Comparison of ENCODE assay signal across 8 cellular contexts in genomic region chr3:168249539-168250414, GRCh38.
DNase-seq lines count a peak whose midpoint lies in the region; ATAC-seq, FAIRE-seq and TF ChIP-seq lines count a peak whose summit lies in the region.

No MANE protein-coding gene starts in this region.

- POLR2A ChIA-PET in H1 (lab: Charles Lee; ENCODE audit: partially characterized antibody), result interaction anchor here (0.5 to 2.3 kb wide), 6 partner anchors 10 to 447 kb away, joined by 3 to 10 read pairs (median 4); no protein-coding TSS in a partner anchor

- peak overlapping the region; percentile 95 for H3K4me2 ChIP-seq in H1 (ENCODE audit: insufficient read depth in 1 of 2, low read depth in 2 of 2, low read length in 2 of 2)

- H3K9me3 ChIP-seq in H1 (ENCODE audit: insufficient read depth in 2 of 2, low read depth in 1 of 2, low read length in 1 of 2) (peaks cover 2% of the 10 kb centered on the region in 2 experiments; a peak in 1 of 4 replicates), lung (ENCODE audit: control insufficient read depth in 2 of 2, insufficient read depth in 1 of 2, low read length in 1 of 2) (peaks cover 0 to 2% of the 10 kb centered on the region in 2 donors)

- H3K9ac ChIP-seq in H1 (replicated peaks in 1 of 4; ENCODE audit: extremely low read depth in 1 of 4, low read depth in 3 of 4, low read length in 3 of 4), result peak overlapping the region; percentile 51 to 78 (median 68); a peak in 6 of 7 replicates

- peaks cover 19% of the 10 kb centered on the region; the same call in 1 of the 2 replicates for H3K23me2 ChIP-seq in H1 (ENCODE audit: low read depth, low read length)

- ATAC-seq in HG02610 (IDR thresholded peaks at IDR 0.05; ENCODE audit: unreplicated experiment) (peak; percentile 72), lung (ENCODE audit: insufficient read depth, low FRiP score) (peak; percentile 90)

- CTCF ChIA-PET in H1 (lab: Charles Lee; ENCODE audit: partially characterized antibody), result interaction anchor here (0.8 to 2.0 kb wide), 14 partner anchors 8 to 597 kb away, joined by 3 to 7 read pairs (median 4); no protein-coding TSS in a partner anchor

- TF ChIP-seq RAD21 in H1 (IDR thresholded peaks at IDR 0.05 in 1 of 2, conservative IDR thresholded peaks at IDR 0.05 in 1 of 2; ENCODE audit: low read depth in 2 of 2, low read length in 2 of 2), result peak; percentile 57 to 63

- peak overlapping the region; percentile 47 to 84 (median 79) for H3K4me3 ChIP-seq in H1 (ENCODE audit: extremely low read depth in 1 of 4, insufficient read depth in 2 of 4, low read depth in 3 of 4, low read length in 4 of 4)
- H3K4me3 ChIP-seq in lung, result peak overlapping the region; percentile 56

- H3K14ac ChIP-seq in H1 (ENCODE audit: insufficient read length), result no peak overlapping the region

- no peaks in the 10 kb centered on the region for H3K79me1 ChIP-seq in H1 (ENCODE audit: low read depth, low read length)

- peak overlapping the region; percentile 40 for H3K56ac ChIP-seq in H1 (replicated peaks; ENCODE audit: insufficient read length, low read depth, low read length)

- TF ChIP-seq CTCF in H1 (IDR thresholded peaks at IDR 0.05; ENCODE audit: control extremely low read depth in 1 of 3, insufficient read depth in 1 of 3, low read depth in 1 of 3, low read length in 3 of 3), result peak; percentile 60 to 66 (median 62)
- no peak for TF ChIP-seq CTCF in lung (IDR thresholded peaks at IDR 0.05; ENCODE audit: control extremely low read depth, extremely low read depth)

- H3K79me2 ChIP-seq in H1 (ENCODE audit: control insufficient read depth in 1 of 2, insufficient read depth in 2 of 2, low read length in 2 of 2), result 0 out of 4 replicates have a peak, but pooled peaks cover 0 to 13% of the 10 kb centered on the region in 2 experiments

- peak overlapping the region; percentile 81 for H4K5ac ChIP-seq in H1 (ENCODE audit: insufficient read length, low read depth, low read length)

- 1% methylated on average over 62 of the region's 90 CpGs; no CpG with 5 or more reads in 1 of the 2 experiments for WGBS in H1 (ENCODE audit: extremely low coverage in 1 of 2, insufficient coverage in 1 of 2, insufficient read length in 1 of 2, insufficient replicate concordance in 2 of 2, low coverage in 1 of 2, low lambda C conversion rate in 2 of 2, missing lambda C conversion rate in 1 of 2), 2 experiments
- 1% methylated on average over 78 to 90 of the region's 90 CpGs for WGBS in lung, 2 donors

- TF ChIP-seq EP300 in H1 (IDR thresholded peaks at IDR 0.05; ENCODE audit: borderline replicate concordance in 1 of 2, low read depth in 2 of 2, low read length in 2 of 2), result no peak; a peak in 1 of 3 replicates

- H4K8ac ChIP-seq in H1 (ENCODE audit: extremely low read depth, insufficient read depth, low read length), result peak overlapping the region; percentile 93

- no peak overlapping the region for H2BK120ac ChIP-seq in H1 (replicated peaks; ENCODE audit: low read depth, low read length)

- peaks cover 0 to 3% (median 0%) of the 10 kb centered on the region in 4 experiments; a peak in 1 of 8 replicates for H3K36me3 ChIP-seq in H1 (ENCODE audit: control insufficient read depth in 2 of 4, insufficient read depth in 4 of 4, low read length in 3 of 4)
- no peaks in the 10 kb centered on the region for H3K36me3 ChIP-seq in lung (ENCODE audit: control insufficient read depth in 2 of 2, insufficient read depth in 2 of 2, low read length in 2 of 2)

- TF ChIP-seq POLR2A in GM12892 (IDR thresholded peaks at IDR 0.05; ENCODE audit: low read depth, low read length) (peak; percentile 61; the same call in 1 of the 2 replicates), H1 (IDR thresholded peaks at IDR 0.05; ENCODE audit: control extremely low read depth in 1 of 2, low read depth in 2 of 2, low read length in 2 of 2) (peak; percentile 73 to 92)

- H2BK12ac ChIP-seq in H1 (ENCODE audit: low read depth, low read length), result peak overlapping the region; percentile 88; the same call in 1 of the 2 replicates

- FAIRE-seq in GM12892 (lab: Jason Lieb, UNC) (peak; percentile 92), H1 (lab: Jason Lieb, UNC) (no peak)

- no peaks in the 10 kb centered on the region for H4K20me1 ChIP-seq in H1 (replicated peaks in 1 of 2; ENCODE audit: control insufficient read depth in 1 of 2, insufficient read depth in 2 of 2, low read length in 2 of 2)

- H3K27me3 ChIP-seq in H1 (replicated peaks in 1 of 4; ENCODE audit: control insufficient read depth in 3 of 4, extremely low read depth in 1 of 4, insufficient read depth in 3 of 4, low read length in 3 of 4) (peaks cover 0 to 10% (median 2%) of the 10 kb centered on the region in 4 experiments; a peak in 5 of 7 replicates), lung (ENCODE audit: control insufficient read depth, insufficient read depth) (no peaks in the 10 kb centered on the region)

- peak overlapping the region; percentile 63; the same call in 1 of the 2 replicates for H3K27ac ChIP-seq in H1 (ENCODE audit: low read depth, low read length)
- peak overlapping the region; percentile 29 to 74 for H3K27ac ChIP-seq in lung (ENCODE audit: low read depth in 1 of 2, low read length in 1 of 2)

- H3K18ac ChIP-seq in H1 (ENCODE audit: extremely low read depth, low read length), result peak overlapping the region; percentile 73; the same call in 1 of the 2 replicates

- DNase-seq in AG08395 (ENCODE audit: low spot score) (peak; percentile 63), GM12892 (ENCODE audit: insufficient read length) (peak; percentile 52), MV-4-11 (lab: John Stamatoyannopoulos, UW) (peak; percentile 46), SW480 (ENCODE audit: low spot score) (peak; percentile 86), H1 (ENCODE audit: low read depth in 1 of 2, low spot score in 2 of 2) (peak; percentile 73 to 89), lung (ENCODE audit: low spot score) (peak; percentile 77), superior temporal gyrus (ENCODE audit: extremely low spot score) (peak; percentile 50)

- H3K23ac ChIP-seq in H1 (ENCODE audit: insufficient read length), result no peak overlapping the region

- peaks cover 0 to 4% (median 2%) of the 10 kb centered on the region in 4 experiments; a peak in 2 of 7 replicates for H3K4me1 ChIP-seq in H1 (replicated peaks in 1 of 4; ENCODE audit: control insufficient read depth in 3 of 4, insufficient read depth in 4 of 4, low read length in 3 of 4)
- H3K4me1 ChIP-seq in lung (ENCODE audit: control insufficient read depth in 2 of 2, insufficient read depth in 2 of 2, low read length in 2 of 2), result peaks cover 0 to 12% of the 10 kb centered on the region in 2 donors

- H2BK5ac ChIP-seq in H1 (ENCODE audit: low read depth, low read length), result peak overlapping the region; percentile 48; the same call in 1 of the 2 replicates

- peak overlapping the region; percentile 21 for H2AFZ ChIP-seq in H1 (ENCODE audit: low read length)

- H2BK20ac ChIP-seq in H1 (ENCODE audit: low read length), result no peak overlapping the region

- H2AK5ac ChIP-seq in H1 (ENCODE audit: low read depth, low read length), result no peak overlapping the region

- peak overlapping the region; percentile 45 for H4K91ac ChIP-seq in H1 (replicated peaks; ENCODE audit: insufficient read length, low read length)

- H2BK15ac ChIP-seq in H1 (ENCODE audit: low read length), result peak overlapping the region; percentile 82; the same call in 1 of the 2 replicates

- no peak overlapping the region for H3K4ac ChIP-seq in H1 (replicated peaks; ENCODE audit: insufficient read length, low read depth, low read length)

TF ChIP-seq in H1, 55 proteins besides CTCF, POLR2A, EP300 and RAD21 (continues in another document):
- TF ChIP-seq SP4 (IDR thresholded peaks at IDR 0.05; ENCODE audit: low read length) (no peak), HDAC2 (IDR thresholded peaks at IDR 0.05; ENCODE audit: borderline replicate concordance in 1 of 2, low read depth in 2 of 2, low read length in 2 of 2) (peak in 1 of 2 experiments; percentile 88; a peak in 2 of 4 replicates), FOSL1 (IDR thresholded peaks at IDR 0.05; ENCODE audit: insufficient read depth, low read depth, low read length) (no peak), MAFK (IDR thresholded peaks at IDR 0.05; ENCODE audit: low read depth, low read length) (no peak), POU5F1 (IDR thresholded peaks at IDR 0.05; ENCODE audit: low read depth, low read length) (no peak), CBX8 (IDR thresholded peaks at IDR 0.05; ENCODE audit: borderline replicate concordance, low read depth, low read length) (no peak), CBX5 (IDR thresholded peaks at IDR 0.05; ENCODE audit: low read depth, low read length) (no peak), TAF7 (optimal IDR thresholded peaks at IDR 0.05; ENCODE audit: borderline replicate concordance, low read depth, low read length) (peak; percentile 44), NANOG (IDR thresholded peaks at IDR 0.05; ENCODE audit: insufficient read depth, low read depth, low read length, poor library complexity, severe bottlenecking) (peak; percentile 16), SAP30 (IDR thresholded peaks at IDR 0.05; ENCODE audit: insufficient read depth, insufficient replicate concordance, low read length) (no peak), YY1 (IDR thresholded peaks at IDR 0.05; ENCODE audit: low read depth, low read length) (peak; percentile 48; the same call in 1 of the 2 replicates), PHF8 (conservative IDR thresholded peaks at IDR 0.05; ENCODE audit: low read depth, low read length) (peak; percentile 80), TAF1 (IDR thresholded peaks at IDR 0.05; ENCODE audit: low read depth, low read length) (peak; percentile 89), CHD1 (IDR thresholded peaks at IDR 0.05; ENCODE audit: low read depth, low read length) (no peak), TCF12 (IDR thresholded peaks at IDR 0.05; ENCODE audit: low read depth, low read length) (no peak)
- TF ChIP-seq, protein P1, sequence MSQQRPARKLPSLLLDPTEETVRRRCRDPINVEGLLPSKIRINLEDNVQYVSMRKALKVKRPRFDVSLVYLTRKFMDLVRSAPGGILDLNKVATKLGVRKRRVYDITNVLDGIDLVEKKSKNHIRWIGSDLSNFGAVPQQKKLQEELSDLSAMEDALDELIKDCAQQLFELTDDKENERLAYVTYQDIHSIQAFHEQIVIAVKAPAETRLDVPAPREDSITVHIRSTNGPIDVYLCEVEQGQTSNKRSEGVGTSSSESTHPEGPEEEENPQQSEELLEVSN (IDR thresholded peaks at IDR 0.05), result no peak; the same call in 1 of the 2 replicates
- TF ChIP-seq, protein P2, sequence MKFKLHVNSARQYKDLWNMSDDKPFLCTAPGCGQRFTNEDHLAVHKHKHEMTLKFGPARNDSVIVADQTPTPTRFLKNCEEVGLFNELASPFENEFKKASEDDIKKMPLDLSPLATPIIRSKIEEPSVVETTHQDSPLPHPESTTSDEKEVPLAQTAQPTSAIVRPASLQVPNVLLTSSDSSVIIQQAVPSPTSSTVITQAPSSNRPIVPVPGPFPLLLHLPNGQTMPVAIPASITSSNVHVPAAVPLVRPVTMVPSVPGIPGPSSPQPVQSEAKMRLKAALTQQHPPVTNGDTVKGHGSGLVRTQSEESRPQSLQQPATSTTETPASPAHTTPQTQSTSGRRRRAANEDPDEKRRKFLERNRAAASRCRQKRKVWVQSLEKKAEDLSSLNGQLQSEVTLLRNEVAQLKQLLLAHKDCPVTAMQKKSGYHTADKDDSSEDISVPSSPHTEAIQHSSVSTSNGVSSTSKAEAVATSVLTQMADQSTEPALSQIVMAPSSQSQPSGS (IDR thresholded peaks at IDR 0.05; ENCODE audit: low read length), result no peak

Comparison
In these comparisons a context has a peak if more than half of its experiments do, and no peak if none do; other contexts are left out.
1. Peak in every context shown above with its lines: DNase-seq, ATAC-seq, H3K4me3 ChIP-seq and H3K27ac ChIP-seq.